Comparison of ENCODE assay signal across 9 cellular contexts in genomic region chr12:11500222-11500860, GRCh38.
DNase-seq lines count a peak whose midpoint lies in the region; ATAC-seq and TF ChIP-seq lines count a peak whose summit lies in the region.
"Had no signal": no experiment of that assay in that cellular context is flagged by ENCODE, and none has a peak within 500 bp of the region (broad histone marks: within the 10 kb centered on the region; RNA-seq: fewer than 3 reads in every experiment).

No MANE protein-coding gene starts in this region.

- H3K4me3 ChIP-seq in BE2C (ENCODE audit: low read depth, low read length) (no peak overlapping the region), HFF-Myc (replicated peaks; ENCODE audit: low read depth, low read length) (no peak overlapping the region), RWPE2 (ENCODE audit: severe bottlenecking) (no peak overlapping the region)
- H3K4me3 ChIP-seq: skin epidermis had no signal

- no peaks in the 10 kb centered on the region for H3K4me1 ChIP-seq in BE2C
- H3K4me1 ChIP-seq in RWPE2 (ENCODE audit: insufficient read depth, poor library complexity, severe bottlenecking) = no peaks in the 10 kb centered on the region

- DNase-seq in BE2C = peak; percentile 44
- peak; percentile 21 for DNase-seq in HFF-Myc (ENCODE audit: extremely low read depth, low read depth)
- peak; percentile 67 for DNase-seq in RWPE2 (ENCODE audit: low spot score)
- peak; percentile 70 for DNase-seq in activated naive CD4-positive, alpha-beta T cell treated with Interleukin-2 at 50 U/mL for 16 hours
- peak; percentile 82 for DNase-seq in germinal center (ENCODE audit: low spot score)
- peak; percentile 54 for DNase-seq in occipital lobe (lab: John Stamatoyannopoulos, UW)
- peak; percentile 72 for DNase-seq in superior temporal gyrus (ENCODE audit: extremely low spot score)

- H3K27ac ChIP-seq in RWPE2 (ENCODE audit: poor library complexity, severe bottlenecking) = no peak overlapping the region
- H3K27ac ChIP-seq: skin epidermis had no signal

- TF ChIP-seq CTCF in BE2C (IDR thresholded peaks at IDR 0.05; ENCODE audit: low read depth, low read length) = no peak
- no peak for TF ChIP-seq CTCF in HFF-Myc (IDR thresholded peaks at IDR 0.05; ENCODE audit: low read depth, low read length, missing control alignments)
- no peak for TF ChIP-seq CTCF in RWPE2 (IDR thresholded peaks at IDR 0.05; ENCODE audit: poor library complexity, severe bottlenecking)

- peaks cover 46% of the 10 kb centered on the region for H3K27me3 ChIP-seq in BE2C
- peaks cover 3% of the 10 kb centered on the region for H3K27me3 ChIP-seq in RWPE2 (ENCODE audit: insufficient read depth, poor library complexity, severe bottlenecking)

- peak; percentile 91 for ATAC-seq in RWPE2 (ENCODE audit: low read depth)
- ATAC-seq in GM21360 (IDR thresholded peaks at IDR 0.05; ENCODE audit: unreplicated experiment) = no peak

- H3K36me3 ChIP-seq in BE2C = no peaks in the 10 kb centered on the region
- H3K36me3 ChIP-seq in RWPE2 (ENCODE audit: low read depth) = no peaks in the 10 kb centered on the region

- H3K9me3 ChIP-seq in BE2C (no peaks in the 10 kb centered on the region; the same call in 1 of the 2 replicates), RWPE2 (ENCODE audit: severe bottlenecking) (no peaks in the 10 kb centered on the region)

Comparison
In these comparisons a context has a peak if more than half of its experiments do, and no peak if none do; other contexts are left out.
1. DNase-seq: peak in every context shown above with its lines; median percentile 82 in germinal center; 72 in superior temporal gyrus; 70 in activated naive CD4-positive, alpha-beta T cell treated with Interleukin-2 at 50 U/mL for 16 hours; 67 in RWPE2; 54 in occipital lobe; 44 in BE2C; 21 in HFF-Myc.